In genomic region chr12:18422849-18423248, GRCh38 we compare ENCODE assay signal across 30 cellular contexts.
DNase-seq lines count a peak whose midpoint lies in the region; FAIRE-seq and TF ChIP-seq lines count a peak whose summit lies in the region.
"Had no signal": no experiment of that assay in that cellular context is flagged by ENCODE, and none has a peak within 500 bp of the region (broad histone marks: within the 10 kb centered on the region; RNA-seq: fewer than 3 reads in every experiment).

No MANE protein-coding gene starts in this region.

- H3K27ac ChIP-seq in transverse colon: no peak overlapping the region
- H3K27ac ChIP-seq: BLaER1, esophagus muscularis mucosa, neural progenitor cell, pancreas, SK-N-MC, skin epidermis, upper lobe of right lung had no signal

- TF ChIP-seq EP300 in transverse colon (IDR thresholded peaks at IDR 0.05; ENCODE audit: low read depth): no peak

- in situ Hi-C loops in transverse colon (cut with MboI; ENCODE audit: low pct_ligation_motif_present in 1 of 4, low pct_unique_long_range_greater_than_20kb in 1 of 4, low sequenced_read_pairs in 3 of 4): no loop called here

- no peaks in the 10 kb centered on the region for H3K4me1 ChIP-seq in transverse colon
- H3K4me1 ChIP-seq: BLaER1, esophagus muscularis mucosa, neural progenitor cell, pancreas, upper lobe of right lung had no signal

- H3K36me3 ChIP-seq in bronchial epithelial cell (ENCODE audit: control insufficient read depth, insufficient read depth, low read length) (no peaks in the 10 kb centered on the region), transverse colon (no peaks in the 10 kb centered on the region)
- H3K36me3 ChIP-seq: BLaER1, esophagus muscularis mucosa, neural progenitor cell, pancreas, upper lobe of right lung had no signal

- FAIRE-seq in H54 (lab: Jason Lieb, UNC) (peak; percentile 62), bronchial epithelial cell (lab: Jason Lieb, UNC) (no peak)
- FAIRE-seq: pancreas, TTC549 had no signal

- DNase-seq in AG10803 (ENCODE audit: low read depth) (peak; percentile 68), H54 (ENCODE audit: insufficient read length, low spot score) (no peak), bronchial epithelial cell (ENCODE audit: low read depth) (peak; percentile 25), iris pigment epithelial cell (ENCODE audit: low read depth) (peak; percentile 52), NCI-H1930 (lab: John Stamatoyannopoulos, UW) (no peak), midbrain (lab: John Stamatoyannopoulos, UW) (no peak), transverse colon (no peak), T1000 (lab: John Stamatoyannopoulos, UW) (no peak)
- DNase-seq: activated CD4-positive, alpha-beta T cell treated with anti-CD3 and anti-CD28 coated beads, Interleukin-2, amount 50 U/mL, for 4 hours; activated naive CD4-positive, alpha-beta T cell; activated naive CD8-positive, alpha-beta T cell treated with anti-CD3 and anti-CD28 coated beads, Interleukin-2, amount 50 U/mL, for 24 hours; activated T-cell treated with anti-CD3 and anti-CD28 coated beads, Interleukin-2, amount 50 U/mL, for 72 hours; central memory CD4-positive, alpha-beta T cell; endodermal cell; hippocampal formation; immature natural killer cell; NCI-H1092; NCI-H187 treated with DMSO at 0.1 percent for 48 hours; NCI-H526; OCI-M1; pancreas; retina; stimulated activated naive B cell treated with anti-CD40 and anti-IgM and Interleukin-4, amounts not matched to agents 10 μg/mL and 1 μg/mL and 100 μg/mL, for 72 hours; upper lobe of right lung had no signal

- intact Hi-C loops in transverse colon (cut with DNase I; ENCODE audit: low total_unique reads): no loop called here

- WGBS in transverse colon (ENCODE audit: low coverage in 1 of 2), 2 donors: 70 to 86% methylated on average over 1 of the region's 1 CpG

- TF ChIP-seq CTCF in AG10803 (conservative IDR thresholded peaks at IDR 0.05; ENCODE audit: low read length) (no peak), bronchial epithelial cell (IDR thresholded peaks at IDR 0.05; ENCODE audit: insufficient read depth, low read length, severe bottlenecking) (no peak), transverse colon (IDR thresholded peaks at IDR 0.05) (no peak)

- TF ChIP-seq POLR2A in H54 (IDR thresholded peaks at IDR 0.05; ENCODE audit: low read depth, low read length) (no peak), transverse colon (IDR thresholded peaks at IDR 0.05) (no peak)

- H3K4me3 ChIP-seq in AG10803 (ENCODE audit: low read length) (no peak overlapping the region), bronchial epithelial cell (ENCODE audit: low read depth, low read length) (no peak overlapping the region), transverse colon (no peak overlapping the region)
- H3K4me3 ChIP-seq: BLaER1, esophagus muscularis mucosa, neural progenitor cell, pancreas, SK-N-MC, skin epidermis, upper lobe of right lung had no signal

- H3K27me3 ChIP-seq in bronchial epithelial cell (ENCODE audit: control insufficient read depth, insufficient read depth, low read length) (no peaks in the 10 kb centered on the region), transverse colon (no peaks in the 10 kb centered on the region)
- H3K27me3 ChIP-seq: BLaER1, esophagus muscularis mucosa, neural progenitor cell, pancreas, upper lobe of right lung had no signal

- H3K9me3 ChIP-seq in transverse colon: no peaks in the 10 kb centered on the region
- H3K9me3 ChIP-seq: BLaER1, esophagus muscularis mucosa, pancreas, upper lobe of right lung had no signal

Comparison
In these comparisons a context has a peak if more than half of its experiments do, and no peak if none do; other contexts are left out.
1. DNase-seq: peak in AG10803 (single experiment), bronchial epithelial cell (single experiment) and iris pigment epithelial cell (single experiment); none in H54 (single experiment), NCI-H1930 (0 of 2), midbrain (single experiment), transverse colon (single experiment) and T1000 (single experiment).